Comparison of ENCODE assay signal across 24 cellular contexts in genomic region chrX:43898406-43898805, GRCh38. TPM values are rescaled to one million over a fixed set of nuclear protein-coding genes. Genes with fewer than 3 reads are reported as not detected.
"Had no signal": no experiment of that assay in that cellular context is flagged by ENCODE, and none has a peak within 500 bp of the region (broad histone marks: within the 10 kb centered on the region; RNA-seq: fewer than 3 reads in every experiment).

No MANE protein-coding gene starts in this region.

- H3K9me3 ChIP-seq: left ventricle myocardium inferior, lower lobe of right lung, right lobe of liver, stomach, testis, vagina had no signal

- FAIRE-seq: islet of Langerhans had no signal

- DNase-seq: cortex of kidney; head of caudate nucleus; left cardiac atrium; left ventricle myocardium inferior; lower lobe of right lung; naive thymus-derived CD8-positive, alpha-beta T cell; nephron progenitor cell; nucleus accumbens; retina; right lobe of liver; stimulated activated CD4-positive, alpha-beta T cell treated with anti-CD3 and anti-CD28 coated beads, Interleukin-2, amount 100 ng/mL, for 24 hours; stimulated activated CD4-positive, alpha-beta T cell treated with anti-CD3 and anti-CD28 coated beads, Interleukin-4, amount 100 ng/mL, for 24 hours; stimulated activated naive CD4-positive, alpha-beta T cell treated with Interleukin-2 at 50 U/mL for 16 hours; stomach; substantia nigra; testis; trophoblast cell had no signal

- H3K36me3 ChIP-seq: left ventricle myocardium inferior, lower lobe of right lung, right lobe of liver, stomach, vagina had no signal

- H3K27me3 ChIP-seq: right lobe of liver, testis, vagina had no signal

- H3K4me1 ChIP-seq: left ventricle myocardium inferior, lower lobe of right lung, right lobe of liver, stomach, testis, vagina had no signal

- H3K4me3 ChIP-seq: left ventricle myocardium inferior, lower lobe of right lung, right lobe of liver, stomach, testis, vagina had no signal

- H3K27ac ChIP-seq: left ventricle myocardium inferior, lower lobe of right lung, right lobe of liver, stomach, testis, vagina had no signal

- ATAC-seq: left cardiac atrium; naive thymus-derived CD8-positive, alpha-beta T cell; stimulated activated effector memory CD8-positive, alpha-beta T cell treated with anti-CD3 and anti-CD28 coated beads, Interleukin-12 subunit alpha, Interleukin-12 subunit beta, amount 100 ng/mL, for 72 hours had no signal

RNA-seq across cellular contexts. Expression of gene MAOB, which starts 16.2 kb away (rescaled TPM):
- total RNA-seq: dermis microvascular lymphatic vessel endothelial cell; myocyte; naive thymus-derived CD8-positive, alpha-beta T cell; osteocyte; pulmonary artery endothelial cell had no signal
- polyA plus RNA-seq: naive thymus-derived CD8-positive, alpha-beta T cell had no signal
